13 cellular contexts compared by ENCODE assay signal in genomic region chr20:1370548-1371110, GRCh38. TPM values are rescaled to one million over a fixed set of nuclear protein-coding genes. Genes with fewer than 3 reads are reported as not detected.
A peak's percentile ranks its signal among the peaks of the same experiment; 100 is the strongest.
DNase-seq lines count a peak whose midpoint lies in the region; ATAC-seq and TF ChIP-seq lines count a peak whose summit lies in the region.
"Had no signal": no experiment of that assay in that cellular context is flagged by ENCODE, and none has a peak within 500 bp of the region (broad histone marks: within the 10 kb centered on the region; RNA-seq: fewer than 3 reads in every experiment).

No MANE protein-coding gene starts in this region.

- H3K9me3 Mint-ChIP-seq in CD4-positive, CD25-positive, alpha-beta regulatory T cell, result peaks cover 0 to 1% (median 0%) of the 10 kb centered on the region in 7 donors
- H3K9me3 Mint-ChIP-seq: stimulated activated naive B cell treated with anti-CD40 and anti-IgM and Interleukin-4, amounts not matched to agents 10 μg/mL and 1 μg/mL and 100 μg/mL, for 72 hours had no signal

- no peaks in the 10 kb centered on the region for H3K27me3 Mint-ChIP-seq in CD4-positive, CD25-positive, alpha-beta regulatory T cell
- H3K27me3 Mint-ChIP-seq: stimulated activated naive B cell treated with anti-CD40 and anti-IgM and Interleukin-4, amounts not matched to agents 10 μg/mL and 1 μg/mL and 100 μg/mL, for 72 hours had no signal

- H3K4me3 Mint-ChIP-seq in CD4-positive, CD25-positive, alpha-beta regulatory T cell, result no peak overlapping the region
- H3K4me3 Mint-ChIP-seq: stimulated activated naive B cell treated with anti-CD40 and anti-IgM and Interleukin-4, amounts not matched to agents 10 μg/mL and 1 μg/mL and 100 μg/mL, for 72 hours had no signal

- no peak for TF ChIP-seq POLR2A in gastrocnemius medialis (IDR thresholded peaks at IDR 0.05)

- in situ Hi-C loops in gastrocnemius medialis (cut with MboI; ENCODE audit: low sequenced_read_pairs in 4 of 4), result no loop called here

- H3K4me1 ChIP-seq in CD4-positive, CD25-positive, alpha-beta regulatory T cell (ENCODE audit: control insufficient read depth, insufficient read depth, low read length, poor library complexity, severe bottlenecking), result no peaks in the 10 kb centered on the region
- H3K4me1 ChIP-seq in gastrocnemius medialis, result peaks cover 29 to 42% of the 10 kb centered on the region in 2 donors

- no peaks in the 10 kb centered on the region for H3K9me3 ChIP-seq in CD4-positive, CD25-positive, alpha-beta regulatory T cell (ENCODE audit: control insufficient read depth in 2 of 2, low read length in 2 of 2)
- H3K9me3 ChIP-seq in gastrocnemius medialis, result no peaks in the 10 kb centered on the region

- H3K36me3 ChIP-seq in CD4-positive, CD25-positive, alpha-beta regulatory T cell (ENCODE audit: control insufficient read depth, insufficient read depth, low read length), result peaks cover 68% of the 10 kb centered on the region
- peaks cover 0 to 10% of the 10 kb centered on the region in 2 donors for H3K36me3 ChIP-seq in gastrocnemius medialis

- peak overlapping the region in 2 of 3 donors; percentile 62 to 87 for H3K27ac Mint-ChIP-seq in CD4-positive, CD25-positive, alpha-beta regulatory T cell

- TF ChIP-seq CTCF in VCaP (conservative IDR thresholded peaks at IDR 0.05) (no peak), fibroblast of villous mesenchyme (IDR thresholded peaks at IDR 0.05; ENCODE audit: insufficient read depth, low read depth, low read length) (no peak), gastrocnemius medialis (IDR thresholded peaks at IDR 0.05 in 4 of 5, conservative IDR thresholded peaks at IDR 0.05 in 1 of 5) (no peak)

- H3K4me3 ChIP-seq in CD4-positive, CD25-positive, alpha-beta regulatory T cell (ENCODE audit: low read depth, low read length), result no peak overlapping the region
- H3K4me3 ChIP-seq in fibroblast of villous mesenchyme (ENCODE audit: low read depth, low read length), result no peak overlapping the region
- no peak overlapping the region for H3K4me3 ChIP-seq in gastrocnemius medialis
- H3K4me3 ChIP-seq: hepatocyte had no signal

- intact Hi-C loops in gastrocnemius medialis (cut with DNase I; ENCODE audit: low total_unique reads), result no loop called here

- no peak for DNase-seq in CD4-positive, CD25-positive, alpha-beta regulatory T cell
- DNase-seq in fibroblast of villous mesenchyme (ENCODE audit: low read depth) (peak; percentile 56), gastrocnemius medialis (peak in 1 of 2 donors; percentile 54), COLO829 (ENCODE audit: low spot score) (no peak), NOMO-1 treated with DMSO at 0.1 percent for 48 hours (lab: John Stamatoyannopoulos, UW; ENCODE audit: unreplicated experiment) (no peak), hepatic stellate cell (ENCODE audit: low spot score) (no peak)
- DNase-seq: central memory CD4-positive, alpha-beta T cell; OCI-M1; stimulated activated naive B cell treated with anti-CD40 and anti-IgM and Interleukin-4, amounts not matched to agents 10 μg/mL and 1 μg/mL and 100 μg/mL, for 72 hours; T-helper 9 cell had no signal

- peaks cover 46% of the 10 kb centered on the region for H3K36me3 Mint-ChIP-seq in CD4-positive, CD25-positive, alpha-beta regulatory T cell

- no peak for ATAC-seq in CD4-positive, CD25-positive, alpha-beta regulatory T cell (ENCODE audit: low read depth in 2 of 2)
- ATAC-seq in gastrocnemius medialis, result peak; percentile 39 to 73
- no peak for ATAC-seq in GM18511 (IDR thresholded peaks at IDR 0.05; ENCODE audit: unreplicated experiment)
- ATAC-seq: stimulated activated naive B cell treated with anti-CD40 and anti-IgM and Interleukin-4, amounts not matched to agents 10 μg/mL and 1 μg/mL and 100 μg/mL, for 72 hours had no signal

- H3K27ac ChIP-seq in CD4-positive, CD25-positive, alpha-beta regulatory T cell (ENCODE audit: insufficient read depth, low read length, poor library complexity, severe bottlenecking), result no peak overlapping the region
- H3K27ac ChIP-seq in VCaP, result peak overlapping the region; percentile 80
- peak overlapping the region; percentile 37 to 65 (median 55) for H3K27ac ChIP-seq in gastrocnemius medialis
- H3K27ac ChIP-seq: hepatocyte had no signal

- H3K27me3 ChIP-seq in CD4-positive, CD25-positive, alpha-beta regulatory T cell (ENCODE audit: control insufficient read depth, insufficient read depth, low read length), result no peaks in the 10 kb centered on the region
- no peaks in the 10 kb centered on the region for H3K27me3 ChIP-seq in gastrocnemius medialis
- H3K27me3 ChIP-seq: hepatocyte had no signal

- peaks cover 9 to 41% (median 32%) of the 10 kb centered on the region in 4 donors for H3K4me1 Mint-ChIP-seq in CD4-positive, CD25-positive, alpha-beta regulatory T cell

RNA-seq across cellular contexts. Expression of gene FKBP1A, which starts 22.2 kb away (rescaled TPM):
- total RNA-seq in CD4-positive, CD25-positive, alpha-beta regulatory T cell, result 84.3 TPM
- polyA plus RNA-seq in CD4-positive, CD25-positive, alpha-beta regulatory T cell, result 10 to 100 TPM; 49.1 to 72.4 (median 59.4) TPM
- total RNA-seq in fibroblast of villous mesenchyme, result 120 and 172 TPM in 2 replicates
- 10 to 100 TPM; 27.7 to 89.4 (median 52.5) TPM for total RNA-seq in gastrocnemius medialis

RNA-seq across cellular contexts. Expression of gene SDCBP2, which starts 41.7 kb away (rescaled TPM):
- total RNA-seq in CD4-positive, CD25-positive, alpha-beta regulatory T cell, result 1.2 TPM
- polyA plus RNA-seq in CD4-positive, CD25-positive, alpha-beta regulatory T cell, result 1 to 10 TPM; 1.6 to 4.3 (median 3.4) TPM
- total RNA-seq in fibroblast of villous mesenchyme (0.43 and 1.3 TPM in 2 replicates), gastrocnemius medialis (1 to 10 TPM; 1.3 to 2.9 (median 2.1) TPM)

Comparison
In these comparisons a context has a peak if more than half of its experiments do, and no peak if none do; other contexts are left out.
1. ATAC-seq: peak in gastrocnemius medialis (2 of 2); none in CD4-positive, CD25-positive, alpha-beta regulatory T cell (0 of 2) and GM18511 (single experiment).